ENCODE assay signal across 1 cellular context in genomic region chr1:91564888-91565700, GRCh38.
TF ChIP-seq lines count a peak whose summit lies in the region.

No MANE protein-coding gene starts in this region.

TF ChIP-seq in IMR-90, 13 proteins besides CTCF, POLR2A, EP300 and RAD21 (continued from another document):
- no peak for TF ChIP-seq ELK1 (IDR thresholded peaks at IDR 0.05; ENCODE audit: borderline replicate concordance, low read depth, low read length)
